Comparison of ENCODE assay signal across 16 cellular contexts in the genomic region with DNA sequence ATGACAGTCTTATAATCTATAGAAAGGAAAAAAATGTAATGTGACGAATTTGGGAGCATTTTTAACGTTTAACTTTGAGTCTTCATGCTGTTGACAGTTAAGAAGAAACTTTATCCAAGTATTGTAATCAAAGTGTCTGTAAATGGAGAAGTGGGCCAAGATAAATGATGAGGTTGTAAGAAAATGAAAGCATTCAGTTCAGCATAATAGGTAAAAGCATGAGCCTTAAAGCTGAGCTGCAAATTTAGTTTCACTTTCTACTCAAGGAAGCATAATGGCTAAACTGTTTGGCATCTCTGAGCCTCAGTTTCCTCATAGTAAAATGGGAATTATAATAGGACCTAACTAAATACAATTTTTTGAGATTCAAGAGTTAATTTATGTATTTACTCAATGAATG.
A peak's percentile ranks its signal among the peaks of the same experiment; 100 is the strongest.
DNase-seq lines count a peak whose midpoint lies in the region; ATAC-seq lines count a peak whose summit lies in the region.
"Had no signal": no experiment of that assay in that cellular context is flagged by ENCODE, and none has a peak within 500 bp of the region (broad histone marks: within the 10 kb centered on the region; RNA-seq: fewer than 3 reads in every experiment).

No MANE protein-coding gene starts in this region.

- H3K9ac ChIP-seq in BLaER1: no peak overlapping the region

- H3K4me1 ChIP-seq in BLaER1: no peaks in the 10 kb centered on the region

- peaks cover 7% of the 10 kb centered on the region; the same call in 1 of the 2 replicates for H3K9me3 ChIP-seq in BLaER1

- ATAC-seq in GM18517 (IDR thresholded peaks at IDR 0.05; ENCODE audit: unreplicated experiment) (peak; percentile 60), GM21526 (IDR thresholded peaks at IDR 0.05; ENCODE audit: low FRiP score, unreplicated experiment) (no peak)

- peak overlapping the region; percentile 11; the same call in 1 of the 2 replicates for H3K4me2 ChIP-seq in BLaER1

- no peaks in the 10 kb centered on the region for H3K36me3 Mint-ChIP-seq in activated T-helper 2 cell treated with anti-CD3 and anti-CD28 coated beads, Interferon-gamma antibody, Interleukin-2, Interleukin-4, amounts not matched to agents 10 μg/mL and 5 μg/mL and 100 μg/mL, durations not matched to agents 14 hours and 24 hours and 36 hours (ENCODE audit: low read depth)
- H3K36me3 Mint-ChIP-seq: activated CD4-positive, alpha-beta memory T cell treated with anti-CD3 and anti-CD28 coated beads for 36 hours; CD14-positive monocyte had no signal

- H3K9me3 Mint-ChIP-seq in activated T-helper 2 cell treated with anti-CD3 and anti-CD28 coated beads, Interferon-gamma antibody, Interleukin-2, Interleukin-4, amounts not matched to agents 10 μg/mL and 5 μg/mL and 100 μg/mL, durations not matched to agents 14 hours and 24 hours and 36 hours: no peaks in the 10 kb centered on the region
- H3K9me3 Mint-ChIP-seq: T-helper 1 cell treated with Interleukin-12 subunit alpha and Interleukin-12 subunit beta and Interleukin-4 antibody, amounts not matched to agents 30 μg/mL and 1 μg/mL, for 36 hours had no signal

- H3K4me1 Mint-ChIP-seq in activated T-helper 2 cell treated with anti-CD3 and anti-CD28 coated beads, Interferon-gamma antibody, Interleukin-2, Interleukin-4, amounts not matched to agents 10 μg/mL and 5 μg/mL and 100 μg/mL, durations not matched to agents 14 hours and 24 hours and 36 hours (ENCODE audit: low read depth): peaks cover 2% of the 10 kb centered on the region
- H3K4me1 Mint-ChIP-seq: CD14-positive monocyte had no signal

- H3K27me3 Mint-ChIP-seq in activated T-helper 2 cell treated with anti-CD3 and anti-CD28 coated beads, Interferon-gamma antibody, Interleukin-2, Interleukin-4, amounts not matched to agents 10 μg/mL and 5 μg/mL and 100 μg/mL, durations not matched to agents 14 hours and 24 hours and 36 hours (ENCODE audit: low read depth): no peaks in the 10 kb centered on the region
- H3K27me3 Mint-ChIP-seq: activated CD4-positive, alpha-beta memory T cell treated with anti-CD3 and anti-CD28 coated beads for 36 hours had no signal

- no peak overlapping the region for H3K27ac Mint-ChIP-seq in activated T-helper 2 cell treated with anti-CD3 and anti-CD28 coated beads, Interferon-gamma antibody, Interleukin-2, Interleukin-4, amounts not matched to agents 10 μg/mL and 5 μg/mL and 100 μg/mL, durations not matched to agents 14 hours and 24 hours and 36 hours
- H3K27ac Mint-ChIP-seq: activated CD4-positive, alpha-beta memory T cell treated with anti-CD3 and anti-CD28 coated beads for 36 hours; T-helper 1 cell treated with Interleukin-12 subunit alpha and Interleukin-12 subunit beta and Interleukin-4 antibody, amounts not matched to agents 30 μg/mL and 1 μg/mL, for 36 hours had no signal

- intact Hi-C loops in activated T-helper 2 cell treated with anti-CD3 and anti-CD28 coated beads, Interferon-gamma antibody, Interleukin-2, Interleukin-4, amounts not matched to agents 10 μg/mL and 5 μg/mL and 100 μg/mL, durations not matched to agents 14 hours and 24 hours and 36 hours (cut with micrococcal nuclease): no loop called here

- DNase-seq in KBM-7: peak; percentile 6
- no peak for DNase-seq in activated T-helper 2 cell treated with anti-CD3 and anti-CD28 coated beads, Interferon-gamma antibody, Interleukin-2, Interleukin-4, amounts not matched to agents 10 μg/mL and 5 μg/mL and 100 μg/mL, durations not matched to agents 14 hours and 24 hours and 36 hours (ENCODE audit: low spot score)
- no peak for DNase-seq in activated CD4-positive, CD25-positive, alpha-beta regulatory T cell (lab: John Stamatoyannopoulos, UW)
- no peak for DNase-seq in Ammon's horn (ENCODE audit: low spot score)
- no peak for DNase-seq in ureter (ENCODE audit: low spot score)
- DNase-seq: activated CD4-positive, alpha-beta memory T cell treated with anti-CD3 and anti-CD28 coated beads for 36 hours; activated naive CD4-positive, alpha-beta T cell treated with anti-CD3 and anti-CD28 coated beads, Interleukin-2, amount 50 U/mL, for 16 hours; GOT3; NCI-H1930 had no signal

- no peak overlapping the region for H3K4me3 ChIP-seq in BLaER1
- H3K4me3 ChIP-seq: coronary artery had no signal

- no peaks in the 10 kb centered on the region for H3K36me3 ChIP-seq in BLaER1
- H3K36me3 ChIP-seq: neutrophil had no signal

- H3K27ac ChIP-seq in BLaER1: no peak overlapping the region
- H3K27ac ChIP-seq: coronary artery, neutrophil had no signal

- H3K4me3 Mint-ChIP-seq in activated T-helper 2 cell treated with anti-CD3 and anti-CD28 coated beads, Interferon-gamma antibody, Interleukin-2, Interleukin-4, amounts not matched to agents 10 μg/mL and 5 μg/mL and 100 μg/mL, durations not matched to agents 14 hours and 24 hours and 36 hours (ENCODE audit: low read depth): peak overlapping the region; percentile 13
- H3K4me3 Mint-ChIP-seq: activated CD4-positive, alpha-beta memory T cell treated with anti-CD3 and anti-CD28 coated beads for 36 hours; CD14-positive monocyte; T-helper 1 cell treated with Interleukin-12 subunit alpha and Interleukin-12 subunit beta and Interleukin-4 antibody, amounts not matched to agents 30 μg/mL and 1 μg/mL, for 36 hours had no signal

- in situ Hi-C loops in KBM-7 (cut with MboI; ENCODE audit: low pct_unique_long_range_greater_than_20kb, low sequenced_read_pairs): no loop called here

- no peaks in the 10 kb centered on the region for H3K27me3 ChIP-seq in BLaER1
- H3K27me3 ChIP-seq: neutrophil had no signal

- H4K20me1 ChIP-seq in BLaER1: no peaks in the 10 kb centered on the region
